25 cellular contexts compared by ENCODE assay signal in genomic region chr5:128711216-128711615, GRCh38.
"Had no signal": no experiment of that assay in that cellular context is flagged by ENCODE, and none has a peak within 500 bp of the region (broad histone marks: within the 10 kb centered on the region; RNA-seq: fewer than 3 reads in every experiment).

No MANE protein-coding gene starts in this region.

- H3K4me1 Mint-ChIP-seq: activated naive CD8-positive, alpha-beta T cell treated with anti-CD3 and anti-CD28 coated beads, Interleukin-2, amount 10 ng/mL, durations not matched to agents 7 days and 5 days; brain; central memory CD8-positive, alpha-beta T cell; T-cell had no signal

- DNase-seq: activated CD4-positive, alpha-beta T cell treated with anti-CD3 and anti-CD28 coated beads, Interleukin-2, amount 50 U/mL, for 1 hour; activated CD4-positive, CD25-positive, alpha-beta regulatory T cell; activated CD8-positive, alpha-beta memory T cell treated with anti-CD3 and anti-CD28 coated beads, Interleukin-2, amount 50 U/mL, for 48 hours; activated CD8-positive, alpha-beta T cell treated with anti-CD3 and anti-CD28 coated beads for 36 hours; activated naive CD4-positive, alpha-beta T cell treated with anti-CD3 and anti-CD28 coated beads, Interleukin-2, amount 50 U/mL, for 16 hours; activated naive CD8-positive, alpha-beta T cell treated with anti-CD3 and anti-CD28 coated beads, Interleukin-2, amount 10 ng/mL, durations not matched to agents 7 days and 5 days; activated T-cell treated with anti-CD3 and anti-CD28 coated beads, Interleukin-2, amount 50 U/mL, for 1 hour; aorta; KG1; NCI-H1092; NCI-H1417 treated with DMSO at 0.1 percent for 48 hours; NCI-H1694; NCI-H2029; NCI-H2107; NCI-H2171 treated with DMSO at 0.1 percent for 48 hours; NCI-H226; NCI-H526; NCI-H82; RPMI8226; T-cell had no signal

- H3K9me3 Mint-ChIP-seq: activated CD8-positive, alpha-beta T cell treated with anti-CD3 and anti-CD28 coated beads for 36 hours had no signal

- ATAC-seq: activated CD8-positive, alpha-beta T cell treated with anti-CD3 and anti-CD28 coated beads for 36 hours; Panc1; Right ventricle myocardium inferior; T-cell had no signal

- H3K27ac Mint-ChIP-seq: activated CD8-positive, alpha-beta T cell treated with anti-CD3 and anti-CD28 coated beads for 36 hours; activated naive CD8-positive, alpha-beta T cell treated with anti-CD3 and anti-CD28 coated beads, Interleukin-2, amount 10 ng/mL, durations not matched to agents 7 days and 5 days; brain; T-cell had no signal

- H3K36me3 Mint-ChIP-seq: activated naive CD8-positive, alpha-beta T cell treated with anti-CD3 and anti-CD28 coated beads, Interleukin-2, amount 10 ng/mL, durations not matched to agents 7 days and 5 days; brain; T-cell had no signal

- H3K4me3 ChIP-seq: SK-N-MC had no signal

- H3K4me3 Mint-ChIP-seq: activated CD8-positive, alpha-beta T cell treated with anti-CD3 and anti-CD28 coated beads for 36 hours; activated naive CD8-positive, alpha-beta T cell treated with anti-CD3 and anti-CD28 coated beads, Interleukin-2, amount 10 ng/mL, durations not matched to agents 7 days and 5 days; brain; central memory CD8-positive, alpha-beta T cell; T-cell had no signal

- H3K27me3 Mint-ChIP-seq: activated CD8-positive, alpha-beta T cell treated with anti-CD3 and anti-CD28 coated beads for 36 hours; activated naive CD8-positive, alpha-beta T cell treated with anti-CD3 and anti-CD28 coated beads, Interleukin-2, amount 10 ng/mL, durations not matched to agents 7 days and 5 days; central memory CD8-positive, alpha-beta T cell; T-cell had no signal
